In genomic region chr12:111251099-111251498, GRCh38 we compare ENCODE assay signal across 1 cellular context.
TF ChIP-seq lines count a peak whose summit lies in the region.

No MANE protein-coding gene starts in this region.

TF ChIP-seq in WTC11, 78 proteins besides CTCF, POLR2A, EP300 and RAD21 (continued from another document):
- TF ChIP-seq CREM (CRISPR knock-in tag; IDR thresholded peaks at IDR 0.05) (no peak), PREB (CRISPR knock-in tag; IDR thresholded peaks at IDR 0.05; ENCODE audit: borderline replicate concordance) (no peak), USF2 (CRISPR knock-in tag; IDR thresholded peaks at IDR 0.05) (no peak), GABPB1 (CRISPR knock-in tag; IDR thresholded peaks at IDR 0.05) (no peak), NR1H2 (CRISPR knock-in tag; IDR thresholded peaks at IDR 0.05) (no peak), ARID4B (CRISPR knock-in tag; IDR thresholded peaks at IDR 0.05; ENCODE audit: borderline replicate concordance) (no peak), TEAD4 (CRISPR knock-in tag; IDR thresholded peaks at IDR 0.05) (no peak), TP53 (CRISPR knock-in tag; IDR thresholded peaks at IDR 0.05) (no peak), SMAD3 (CRISPR knock-in tag; IDR thresholded peaks at IDR 0.05; ENCODE audit: borderline replicate concordance) (no peak), OVOL2 (CRISPR knock-in tag; IDR thresholded peaks at IDR 0.05; ENCODE audit: borderline replicate concordance) (no peak), JAZF1 (CRISPR knock-in tag; IDR thresholded peaks at IDR 0.05) (no peak), ZMAT4 (CRISPR knock-in tag; IDR thresholded peaks at IDR 0.05) (no peak), FOXJ3 (CRISPR knock-in tag; IDR thresholded peaks at IDR 0.05; ENCODE audit: borderline replicate concordance) (no peak), GRHL2 (CRISPR knock-in tag; IDR thresholded peaks at IDR 0.05; ENCODE audit: insufficient replicate concordance, severe bottlenecking) (no peak)
- TF ChIP-seq, protein P1, sequence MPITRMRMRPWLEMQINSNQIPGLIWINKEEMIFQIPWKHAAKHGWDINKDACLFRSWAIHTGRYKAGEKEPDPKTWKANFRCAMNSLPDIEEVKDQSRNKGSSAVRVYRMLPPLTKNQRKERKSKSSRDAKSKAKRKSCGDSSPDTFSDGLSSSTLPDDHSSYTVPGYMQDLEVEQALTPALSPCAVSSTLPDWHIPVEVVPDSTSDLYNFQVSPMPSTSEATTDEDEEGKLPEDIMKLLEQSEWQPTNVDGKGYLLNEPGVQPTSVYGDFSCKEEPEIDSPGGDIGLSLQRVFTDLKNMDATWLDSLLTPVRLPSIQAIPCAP (CRISPR knock-in tag; IDR thresholded peaks at IDR 0.05), result no peak
